In genomic region chr20:20518263-20518662, GRCh38 we compare ENCODE assay signal across 14 cellular contexts.
"Had no signal": no experiment of that assay in that cellular context is flagged by ENCODE, and none has a peak within 500 bp of the region (broad histone marks: within the 10 kb centered on the region; RNA-seq: fewer than 3 reads in every experiment).

No MANE protein-coding gene starts in this region.

- H3K27ac ChIP-seq: ascending aorta, esophagus squamous epithelium, right atrium auricular region, skin epidermis, tibial nerve, vagina had no signal

- H3K4me3 ChIP-seq: ascending aorta, esophagus squamous epithelium, mucosa of descending colon, right atrium auricular region, skin epidermis, tibial nerve, vagina had no signal

- DNase-seq: activated CD4-positive, alpha-beta memory T cell treated with anti-CD3 and anti-CD28 coated beads for 36 hours; activated CD4-positive, CD25-positive, alpha-beta regulatory T cell treated with anti-CD3 and anti-CD28 coated beads, Interleukin-2, amount 50 U/mL, for 72 hours; activated T-cell treated with anti-CD3 and anti-CD28 coated beads, Interleukin-2, amount 50 U/mL, for 72 hours; esophagus squamous epithelium; foreskin fibroblast; head of caudate nucleus; mucosa of descending colon; naive thymus-derived CD8-positive, alpha-beta T cell had no signal

- H3K4me1 ChIP-seq: ascending aorta, esophagus squamous epithelium, right atrium auricular region, tibial nerve, vagina had no signal

- ATAC-seq: naive thymus-derived CD8-positive, alpha-beta T cell had no signal

- H3K27me3 ChIP-seq: ascending aorta, esophagus squamous epithelium, right atrium auricular region, tibial nerve, vagina had no signal

- FAIRE-seq: colon had no signal
